In genomic region chr12:121805171-121805687, GRCh38 we compare ENCODE assay signal across 8 cellular contexts. TPM values are rescaled to one million over a fixed set of nuclear protein-coding genes. Genes with fewer than 3 reads are reported as not detected.
DNase-seq lines count a peak whose midpoint lies in the region; ATAC-seq and TF ChIP-seq lines count a peak whose summit lies in the region.

No MANE protein-coding gene starts in this region.

- H3K4me3 ChIP-seq in HAP-1: peak overlapping the region; percentile 65
- H3K4me3 ChIP-seq in skeletal muscle cell (ENCODE audit: low read depth, low read length): peak overlapping the region; percentile 75

- intact Hi-C loops in left ventricle myocardium superior (cut with micrococcal nuclease): no loop called here

- peaks cover 35% of the 10 kb centered on the region for H3K36me3 ChIP-seq in HAP-1 (replicated peaks)

- no peaks in the 10 kb centered on the region for H3K27me3 Mint-ChIP-seq in activated T-cell treated with anti-CD3 and anti-CD28 coated beads, Interleukin-2, amount 50 U/mL, for 4 hours (ENCODE audit: low read depth)

- peak; percentile 29 to 58 for DNase-seq in HAP-1 (ENCODE audit: low spot score in 2 of 2)
- DNase-seq in activated T-cell treated with anti-CD3 and anti-CD28 coated beads, Interleukin-2, amount 50 U/mL, for 4 hours: no peak
- peak; percentile 53 for DNase-seq in left ventricle myocardium superior
- DNase-seq in skeletal muscle cell (ENCODE audit: low read depth): no peak
- DNase-seq in SHP77 (lab: John Stamatoyannopoulos, UW): no peak
- DNase-seq in DMS114 treated with DMSO at 0.1 percent for 48 hours (lab: John Stamatoyannopoulos, UW; ENCODE audit: unreplicated experiment): no peak

- ATAC-seq in activated T-cell treated with anti-CD3 and anti-CD28 coated beads, Interleukin-2, amount 50 U/mL, for 4 hours: no peak
- ATAC-seq in left ventricle myocardium superior (no peak), HG03159 (IDR thresholded peaks at IDR 0.05; ENCODE audit: unreplicated experiment) (no peak)

- H3K27ac ChIP-seq in 22Rv1: peak overlapping the region; percentile 100

- in situ Hi-C loops in HAP-1 (cut with MboI; ENCODE audit: low sequenced_read_pairs): no loop called here

- peaks cover 36% of the 10 kb centered on the region for H3K4me1 Mint-ChIP-seq in activated T-cell treated with anti-CD3 and anti-CD28 coated beads, Interleukin-2, amount 50 U/mL, for 4 hours (ENCODE audit: low read depth)

- no peaks in the 10 kb centered on the region for H3K9me3 ChIP-seq in HAP-1

- H3K36me3 Mint-ChIP-seq in activated T-cell treated with anti-CD3 and anti-CD28 coated beads, Interleukin-2, amount 50 U/mL, for 4 hours (ENCODE audit: insufficient read depth): peaks cover 16% of the 10 kb centered on the region

- peaks cover 5% of the 10 kb centered on the region for H3K4me1 ChIP-seq in HAP-1

- TF ChIP-seq CTCF in 22Rv1 (IDR thresholded peaks at IDR 0.05): no peak

- H3K9me3 Mint-ChIP-seq in activated T-cell treated with anti-CD3 and anti-CD28 coated beads, Interleukin-2, amount 50 U/mL, for 4 hours: no peaks in the 10 kb centered on the region

- peak overlapping the region; percentile 96 for H3K4me3 Mint-ChIP-seq in activated T-cell treated with anti-CD3 and anti-CD28 coated beads, Interleukin-2, amount 50 U/mL, for 4 hours

- no peaks in the 10 kb centered on the region for H3K27me3 ChIP-seq in HAP-1 (ENCODE audit: low read depth)

RNA-seq across cellular contexts. Expression of gene SETD1B, which starts 1.4 kb away (rescaled TPM):
- 10 to 100 TPM; 30.4 to 32.7 (median 31.7) TPM for total RNA-seq in activated T-cell treated with anti-CD3 and anti-CD28 coated beads, Interleukin-2, amount 50 U/mL, for 4 hours
- total RNA-seq in left ventricle myocardium superior: 9.0 TPM

RNA-seq across cellular contexts. Expression of gene RHOF, which starts 11.7 kb away (rescaled TPM):
- total RNA-seq in activated T-cell treated with anti-CD3 and anti-CD28 coated beads, Interleukin-2, amount 50 U/mL, for 4 hours: 10 to 100 TPM; 80.7 to 94.6 (median 85.8) TPM
- total RNA-seq in left ventricle myocardium superior: 48.3 TPM

RNA-seq across cellular contexts. Expression of gene HPD, which starts 53.4 kb away (rescaled TPM):
- under 1 TPM; 0.20 to 0.27 (median 0.26) TPM for total RNA-seq in activated T-cell treated with anti-CD3 and anti-CD28 coated beads, Interleukin-2, amount 50 U/mL, for 4 hours
- 2.2 TPM for total RNA-seq in left ventricle myocardium superior

Comparison
In these comparisons a context has a peak if more than half of its experiments do, and no peak if none do; other contexts are left out.
1. DNase-seq: peak in HAP-1 (2 of 2) and left ventricle myocardium superior (single experiment); none in activated T-cell treated with anti-CD3 and anti-CD28 coated beads, Interleukin-2, amount 50 U/mL, for 4 hours (single experiment), skeletal muscle cell (single experiment), SHP77 (0 of 2) and DMS114 treated with DMSO at 0.1 percent for 48 hours (single experiment).